ENCODE assay signal across 1 cellular context in the genomic region with DNA sequence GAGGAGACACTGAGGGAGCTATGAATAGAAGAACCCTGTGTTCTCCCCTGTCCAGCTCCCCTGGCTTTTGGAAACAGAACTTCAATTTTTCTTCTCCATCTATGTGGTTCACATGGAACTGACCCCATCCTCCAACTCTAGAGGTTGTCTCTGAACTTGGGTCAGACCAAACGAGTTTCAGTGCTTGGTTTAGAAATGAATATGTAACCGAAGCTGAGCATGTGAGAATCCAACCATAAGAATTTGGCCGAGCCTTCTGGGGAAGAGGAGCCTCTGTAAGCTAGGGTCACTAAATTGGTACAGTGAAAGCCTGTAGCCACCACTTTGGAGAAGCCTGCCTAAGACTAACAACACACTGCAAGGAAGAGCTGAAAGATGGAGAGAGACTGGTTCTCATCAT.
TF ChIP-seq lines count a peak whose summit lies in the region.

No MANE protein-coding gene starts in this region.

TF ChIP-seq in GM12878, 131 proteins besides CTCF, POLR2A, EP300 and RAD21 (continued from another document):
- TF ChIP-seq, protein P1, sequence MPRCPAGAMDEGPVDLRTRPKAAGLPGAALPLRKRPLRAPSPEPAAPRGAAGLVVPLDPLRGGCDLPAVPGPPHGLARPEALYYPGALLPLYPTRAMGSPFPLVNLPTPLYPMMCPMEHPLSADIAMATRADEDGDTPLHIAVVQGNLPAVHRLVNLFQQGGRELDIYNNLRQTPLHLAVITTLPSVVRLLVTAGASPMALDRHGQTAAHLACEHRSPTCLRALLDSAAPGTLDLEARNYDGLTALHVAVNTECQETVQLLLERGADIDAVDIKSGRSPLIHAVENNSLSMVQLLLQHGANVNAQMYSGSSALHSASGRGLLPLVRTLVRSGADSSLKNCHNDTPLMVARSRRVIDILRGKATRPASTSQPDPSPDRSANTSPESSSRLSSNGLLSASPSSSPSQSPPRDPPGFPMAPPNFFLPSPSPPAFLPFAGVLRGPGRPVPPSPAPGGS (IDR thresholded peaks at IDR 0.05; ENCODE audit: borderline replicate concordance, insufficient read depth, low read depth, low read length, poor library complexity, severe bottlenecking): peak; percentile 52
- TF ChIP-seq SUPT20H (IDR thresholded peaks at IDR 0.05; ENCODE audit: borderline replicate concordance, control insufficient read depth, low read depth, low read length): no peak
- TF ChIP-seq ASH2L (IDR thresholded peaks at IDR 0.05; ENCODE audit: borderline replicate concordance, low read depth): no peak
- TF ChIP-seq RUNX3 (IDR thresholded peaks at IDR 0.05; ENCODE audit: low read length): peak; percentile 94
- TF ChIP-seq, protein P2, sequence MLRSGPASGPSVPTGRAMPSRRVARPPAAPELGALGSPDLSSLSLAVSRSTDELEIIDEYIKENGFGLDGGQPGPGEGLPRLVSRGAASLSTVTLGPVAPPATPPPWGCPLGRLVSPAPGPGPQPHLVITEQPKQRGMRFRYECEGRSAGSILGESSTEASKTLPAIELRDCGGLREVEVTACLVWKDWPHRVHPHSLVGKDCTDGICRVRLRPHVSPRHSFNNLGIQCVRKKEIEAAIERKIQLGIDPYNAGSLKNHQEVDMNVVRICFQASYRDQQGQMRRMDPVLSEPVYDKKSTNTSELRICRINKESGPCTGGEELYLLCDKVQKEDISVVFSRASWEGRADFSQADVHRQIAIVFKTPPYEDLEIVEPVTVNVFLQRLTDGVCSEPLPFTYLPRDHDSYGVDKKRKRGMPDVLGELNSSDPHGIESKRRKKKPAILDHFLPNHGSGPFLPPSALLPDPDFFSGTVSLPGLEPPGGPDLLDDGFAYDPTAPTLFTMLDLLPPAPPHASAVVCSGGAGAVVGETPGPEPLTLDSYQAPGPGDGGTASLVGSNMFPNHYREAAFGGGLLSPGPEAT (IDR thresholded peaks at IDR 0.05; ENCODE audit: low read depth): peak; percentile 17; the same call in 1 of the 2 replicates
- TF ChIP-seq, protein P3, sequence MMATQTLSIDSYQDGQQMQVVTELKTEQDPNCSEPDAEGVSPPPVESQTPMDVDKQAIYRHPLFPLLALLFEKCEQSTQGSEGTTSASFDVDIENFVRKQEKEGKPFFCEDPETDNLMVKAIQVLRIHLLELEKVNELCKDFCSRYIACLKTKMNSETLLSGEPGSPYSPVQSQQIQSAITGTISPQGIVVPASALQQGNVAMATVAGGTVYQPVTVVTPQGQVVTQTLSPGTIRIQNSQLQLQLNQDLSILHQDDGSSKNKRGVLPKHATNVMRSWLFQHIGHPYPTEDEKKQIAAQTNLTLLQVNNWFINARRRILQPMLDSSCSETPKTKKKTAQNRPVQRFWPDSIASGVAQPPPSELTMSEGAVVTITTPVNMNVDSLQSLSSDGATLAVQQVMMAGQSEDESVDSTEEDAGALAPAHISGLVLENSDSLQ (IDR thresholded peaks at IDR 0.05): no peak
- TF ChIP-seq, protein P4, sequence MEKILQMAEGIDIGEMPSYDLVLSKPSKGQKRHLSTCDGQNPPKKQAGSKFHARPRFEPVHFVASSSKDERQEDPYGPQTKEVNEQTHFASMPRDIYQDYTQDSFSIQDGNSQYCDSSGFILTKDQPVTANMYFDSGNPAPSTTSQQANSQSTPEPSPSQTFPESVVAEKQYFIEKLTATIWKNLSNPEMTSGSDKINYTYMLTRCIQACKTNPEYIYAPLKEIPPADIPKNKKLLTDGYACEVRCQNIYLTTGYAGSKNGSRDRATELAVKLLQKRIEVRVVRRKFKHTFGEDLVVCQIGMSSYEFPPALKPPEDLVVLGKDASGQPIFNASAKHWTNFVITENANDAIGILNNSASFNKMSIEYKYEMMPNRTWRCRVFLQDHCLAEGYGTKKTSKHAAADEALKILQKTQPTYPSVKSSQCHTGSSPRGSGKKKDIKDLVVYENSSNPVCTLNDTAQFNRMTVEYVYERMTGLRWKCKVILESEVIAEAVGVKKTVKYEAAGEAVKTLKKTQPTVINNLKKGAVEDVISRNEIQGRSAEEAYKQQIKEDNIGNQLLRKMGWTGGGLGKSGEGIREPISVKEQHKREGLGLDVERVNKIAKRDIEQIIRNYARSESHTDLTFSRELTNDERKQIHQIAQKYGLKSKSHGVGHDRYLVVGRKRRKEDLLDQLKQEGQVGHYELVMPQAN (conservative IDR thresholded peaks at IDR 0.05): no peak
